In genomic region chr5:173572431-173573125, GRCh38 we compare ENCODE assay signal across 10 cellular contexts. TPM values are rescaled to one million over a fixed set of nuclear protein-coding genes. Genes with fewer than 3 reads are reported as not detected.
A peak's percentile ranks its signal among the peaks of the same experiment; 100 is the strongest.
DNase-seq lines count a peak whose midpoint lies in the region; ATAC-seq and TF ChIP-seq lines count a peak whose summit lies in the region.
"Had no signal": no experiment of that assay in that cellular context is flagged by ENCODE, and none has a peak within 500 bp of the region (broad histone marks: within the 10 kb centered on the region; RNA-seq: fewer than 3 reads in every experiment).

No MANE protein-coding gene starts in this region.

- intact Hi-C loops in psoas muscle (cut with DNase I), result loop anchor here (2.0 to 5.0 kb wide), 4 partner anchors 75 to 280 kb away; no protein-coding TSS in a partner anchor

- H3K27ac ChIP-seq in psoas muscle, result no peak overlapping the region
- H3K27ac ChIP-seq: testis had no signal

- DNase-seq in EH (ENCODE audit: low read depth) (peak; percentile 27), RPMI7951 (ENCODE audit: low read depth) (peak; percentile 76), fibroblast of mammary gland (ENCODE audit: low read depth) (peak; percentile 5), psoas muscle (no peak), G401 (ENCODE audit: low spot score) (no peak)
- DNase-seq: DMS153 had no signal

- H3K27me3 ChIP-seq in psoas muscle (ENCODE audit: insufficient read depth in 3 of 3, low read length in 2 of 3), result no peaks in the 10 kb centered on the region
- H3K27me3 ChIP-seq: testis had no signal

- no peaks in the 10 kb centered on the region for H3K4me1 ChIP-seq in psoas muscle

- TF ChIP-seq POLR2A in GM18505 (IDR thresholded peaks at IDR 0.05; ENCODE audit: borderline replicate concordance, extremely low read depth, insufficient read depth, insufficient read length), result no peak

- WGBS in psoas muscle, 3 donors, result 17 to 24% (median 18%) methylated on average over 6 of the region's 6 CpGs

- TF ChIP-seq CTCF in fibroblast of mammary gland (conservative IDR thresholded peaks at IDR 0.05; ENCODE audit: control insufficient read depth, insufficient read depth, low read depth, low read length), result no peak
- TF ChIP-seq CTCF in psoas muscle (IDR thresholded peaks at IDR 0.05), result no peak

- H3K9me3 ChIP-seq in psoas muscle, result peaks cover 9% of the 10 kb centered on the region
- H3K9me3 ChIP-seq: testis had no signal

- no peaks in the 10 kb centered on the region for H3K36me3 ChIP-seq in psoas muscle (ENCODE audit: insufficient read depth in 1 of 2, low read depth in 1 of 2)

- peak overlapping the region; percentile 29 for H3K4me3 ChIP-seq in fibroblast of mammary gland (ENCODE audit: control insufficient read depth, low read depth, low read length)
- H3K4me3 ChIP-seq in psoas muscle, result peak overlapping the region; percentile 45
- H3K4me3 ChIP-seq: testis had no signal

- in situ Hi-C loops in G401 (cut with HindIII; ENCODE audit: low sequenced_read_pairs), result no loop called here

- ATAC-seq in psoas muscle, result peak; percentile 15 to 58 (median 34)
- ATAC-seq in HG03159 (IDR thresholded peaks at IDR 0.05; ENCODE audit: unreplicated experiment), result no peak
- no peak for ATAC-seq in GM19463 (IDR thresholded peaks at IDR 0.05; ENCODE audit: unreplicated experiment)
- ATAC-seq in GM18505 (IDR thresholded peaks at IDR 0.05; ENCODE audit: unreplicated experiment), result no peak

RNA-seq across cellular contexts. Expression of gene BOD1, which starts 43.9 kb away (rescaled TPM):
- total RNA-seq in RPMI7951 (2014; rRNA removed; shearing (Covaris generic)), result 50.3 and 63.8 TPM in 2 replicates
- total RNA-seq in psoas muscle, result 100 to 1,000 TPM in 2 of 4 donors, 10 to 100 TPM in 2; 57.0 to 120 (median 99.6) TPM
- polyA plus RNA-seq in psoas muscle, result 100 to 1,000 TPM; 130 to 295 (median 172) TPM
- total RNA-seq in G401 (2014; rRNA removed; shearing (Covaris generic)), result 85.4 and 98.6 TPM in 2 replicates

Comparison
In these comparisons a context has a peak if more than half of its experiments do, and no peak if none do; other contexts are left out.
1. DNase-seq: peak in EH (single experiment), RPMI7951 (single experiment) and fibroblast of mammary gland (single experiment); none in psoas muscle (0 of 2) and G401 (single experiment).
2. ATAC-seq: peak in psoas muscle (4 of 4); none in HG03159 (single experiment), GM19463 (single experiment) and GM18505 (single experiment).